Comparison of ENCODE assay signal across 8 cellular contexts in the genomic region with DNA sequence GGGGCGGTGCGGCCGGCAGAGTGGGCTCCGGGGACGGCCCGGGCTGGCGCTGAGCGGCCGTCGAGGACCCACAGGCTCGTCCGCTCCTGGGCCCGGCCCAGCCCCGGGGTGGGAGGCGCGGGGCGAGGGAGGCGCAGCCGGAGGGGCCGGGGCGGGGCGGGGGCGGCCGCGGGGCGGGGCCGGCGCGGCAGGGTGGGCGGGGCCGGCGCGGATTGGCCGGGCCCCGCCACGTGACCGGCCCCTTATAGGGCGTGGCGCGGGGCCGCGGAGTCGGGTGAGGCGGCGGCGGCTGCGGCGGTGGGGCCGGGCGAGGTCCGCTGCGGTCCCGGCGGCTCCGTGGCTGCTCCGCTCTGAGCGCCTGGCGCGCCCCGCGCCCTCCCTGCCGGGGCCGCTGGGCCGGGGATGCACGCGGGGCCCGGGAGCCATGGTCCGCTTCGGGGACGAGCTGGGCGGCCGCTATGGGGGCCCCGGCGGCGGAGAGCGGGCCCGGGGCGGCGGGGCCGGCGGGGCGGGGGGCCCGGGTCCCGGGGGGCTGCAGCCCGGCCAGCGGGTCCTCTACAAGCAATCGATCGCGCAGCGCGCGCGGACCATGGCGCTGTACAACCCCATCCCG. TPM values are rescaled to one million over a fixed set of nuclear protein-coding genes. Genes with fewer than 3 reads are reported as not detected.
A peak's percentile ranks its signal among the peaks of the same experiment; 100 is the strongest.
DNase-seq lines count a peak whose midpoint lies in the region; ATAC-seq and TF ChIP-seq lines count a peak whose summit lies in the region.
"Not testable (repeated sequence)": the region's sequence is repeated elsewhere in the genome, so short reads cannot be mapped to it uniquely, and the experiment has no call there.

Gene CACNA1B (plus strand): TSS at position 273 of the 613 bp plus-strand sequence. CDS start 152 bp downstream, at position 425.

- peak; percentile 23 to 47 for ATAC-seq in activated T-cell treated with anti-CD3 and anti-CD28 coated beads, Interleukin-2, amount 50 U/mL, for 72 hours (replicated peaks in 1 of 2)
- not testable (repeated sequence) for ATAC-seq in heart right ventricle

- H3K27me3 Mint-ChIP-seq in activated T-cell treated with anti-CD3 and anti-CD28 coated beads, Interleukin-2, amount 50 U/mL, for 72 hours (ENCODE audit: low read depth) = peaks cover 20% of the 10 kb centered on the region

- H3K27ac ChIP-seq in 22Rv1 (peak within 1 kb of the TSS; percentile 31; the same call in 1 of the 2 replicates), dorsolateral prefrontal cortex (peak within 1 kb of the TSS in 40 of 59 donors; percentile 9 to 86 (median 61))
- H3K27ac ChIP-seq in HEK293 (ENCODE audit: extremely low read depth, low read depth, low read length); heart right ventricle; mesendoderm (ENCODE audit: low read depth, low read length): not testable (repeated sequence)

- H2BK5ac ChIP-seq in mesendoderm (ENCODE audit: low read length) = not testable (repeated sequence)

- not testable (repeated sequence) for H3K9me3 Mint-ChIP-seq in activated T-cell treated with anti-CD3 and anti-CD28 coated beads, Interleukin-2, amount 50 U/mL, for 72 hours

- H3K79me1 ChIP-seq in mesendoderm (ENCODE audit: low read length) = not testable (repeated sequence)

- not testable (repeated sequence) for H4K5ac ChIP-seq in mesendoderm (ENCODE audit: low read length)

- H3K27me3 ChIP-seq in dorsolateral prefrontal cortex (peaks cover 0 to 49% (median 19%) of the 10 kb centered on the region in 45 donors), heart right ventricle (peaks cover 18 to 74% (median 56%) of the 10 kb centered on the region in 7 donors)
- H3K27me3 ChIP-seq in mesendoderm (ENCODE audit: insufficient read depth, low read length, poor library complexity); skeletal muscle satellite cell (ENCODE audit: control insufficient read depth, insufficient read depth, low read length): not testable (repeated sequence)

- H3K36me3 Mint-ChIP-seq in activated T-cell treated with anti-CD3 and anti-CD28 coated beads, Interleukin-2, amount 50 U/mL, for 72 hours (ENCODE audit: insufficient read depth in 2 of 2) = not testable (repeated sequence)

- CTCF ChIA-PET in HEK293 (lab: Yijun Ruan, JAX) = not testable (repeated sequence)

- TF ChIP-seq CTCF in 22Rv1 (IDR thresholded peaks at IDR 0.05); HEK293 (tag by site-specific recombination; IDR thresholded peaks at IDR 0.05); dorsolateral prefrontal cortex (IDR thresholded peaks at IDR 0.05 in 54 of 56, conservative IDR thresholded peaks at IDR 0.05 in 2 of 56; ENCODE audit: low read depth in 1 of 56, partially characterized antibody in 56 of 56); heart right ventricle (IDR thresholded peaks at IDR 0.05): not testable (repeated sequence)

- H2AK5ac ChIP-seq in mesendoderm (ENCODE audit: low read length) = not testable (repeated sequence)

- POLR2A ChIA-PET in HEK293 (lab: Yijun Ruan, JAX) = not testable (repeated sequence)

- not testable (repeated sequence) for H3K36me3 ChIP-seq in HEK293 (ENCODE audit: control insufficient read depth in 2 of 2, insufficient read depth in 1 of 2, low read length in 2 of 2); heart right ventricle; mesendoderm (ENCODE audit: control insufficient read depth, insufficient read depth, low read length); skeletal muscle satellite cell (ENCODE audit: insufficient read depth, low read length)

- H3K27ac Mint-ChIP-seq in activated T-cell treated with anti-CD3 and anti-CD28 coated beads, Interleukin-2, amount 50 U/mL, for 72 hours = not testable (repeated sequence)

- not testable (repeated sequence) for H3K4me1 Mint-ChIP-seq in activated T-cell treated with anti-CD3 and anti-CD28 coated beads, Interleukin-2, amount 50 U/mL, for 72 hours (ENCODE audit: low read depth)

- H2BK120ac ChIP-seq in mesendoderm (ENCODE audit: low read depth, low read length) = not testable (repeated sequence)

- H3K4me1 ChIP-seq in HEK293 (ENCODE audit: control insufficient read depth, insufficient read depth, low read length); heart right ventricle; mesendoderm (ENCODE audit: control insufficient read depth, low read depth, low read length); skeletal muscle satellite cell (ENCODE audit: control insufficient read depth, insufficient read depth, low read length): not testable (repeated sequence)

- H3K18ac ChIP-seq in mesendoderm (ENCODE audit: low read length) = not testable (repeated sequence)

- 3 to 4% methylated on average over 12 to 89 of the region's 95 CpGs for WGBS in heart right ventricle, 2 donors
- no CpG with 5 or more reads among the region's 95 CpGs for WGBS in mesendoderm (ENCODE audit: extremely low coverage, insufficient coverage, low lambda C conversion rate)

- H3K23ac ChIP-seq in mesendoderm (ENCODE audit: low read length) = not testable (repeated sequence)

- H3K9me3 ChIP-seq in HEK293 (ENCODE audit: control insufficient read depth, insufficient read depth, low read depth, low read length); heart right ventricle; skeletal muscle satellite cell (replicated peaks; ENCODE audit: low read length): not testable (repeated sequence)

- H3K4me3 Mint-ChIP-seq in activated T-cell treated with anti-CD3 and anti-CD28 coated beads, Interleukin-2, amount 50 U/mL, for 72 hours = peak within 1 kb of the TSS in 1 of 2 donors; percentile 37

- H3K79me2 ChIP-seq in mesendoderm (ENCODE audit: control insufficient read depth, insufficient read depth, low read length) = not testable (repeated sequence)

- H3K4me2 ChIP-seq in mesendoderm (ENCODE audit: low read length) (peak within 1 kb of the TSS; percentile 78), skeletal muscle satellite cell (ENCODE audit: low read length) (peak within 1 kb of the TSS; percentile 82)

- peak within 1 kb of the TSS; percentile 28 for H3K4me3 ChIP-seq in HEK293 (ENCODE audit: low read depth, low read length)
- peak within 1 kb of the TSS; percentile 25 to 77 (median 60) for H3K4me3 ChIP-seq in dorsolateral prefrontal cortex
- peak within 1 kb of the TSS in 9 of 10 donors; percentile 28 to 51 (median 45) for H3K4me3 ChIP-seq in heart right ventricle
- not testable (repeated sequence) for H3K4me3 ChIP-seq in mesendoderm (ENCODE audit: low read length)
- peak within 1 kb of the TSS; percentile 45 for H3K4me3 ChIP-seq in skeletal muscle satellite cell (ENCODE audit: low read length)

- peak within 1 kb of the TSS; percentile 7 for H3K56ac ChIP-seq in mesendoderm (ENCODE audit: low read length)

- DNase-seq in NCI-H446 treated with DMSO at 0.1 percent for 48 hours (lab: John Stamatoyannopoulos, UW) (peak; percentile 3), dorsolateral prefrontal cortex (peak in 2 of 10 donors; percentile 69 to 70), mesendoderm (peak; percentile 36)
- not testable (repeated sequence) for DNase-seq in activated T-cell treated with anti-CD3 and anti-CD28 coated beads, Interleukin-2, amount 50 U/mL, for 72 hours; heart right ventricle

- H4K8ac ChIP-seq in mesendoderm (ENCODE audit: low read depth, low read length) = not testable (repeated sequence)

- not testable (repeated sequence) for H2BK15ac ChIP-seq in mesendoderm (replicated peaks; ENCODE audit: low read depth)

- not testable (repeated sequence) for H3K4ac ChIP-seq in mesendoderm (ENCODE audit: low read depth, low read length)

- intact Hi-C loops in dorsolateral prefrontal cortex (cut with DNase I); heart right ventricle (cut with DNase I): not testable (repeated sequence)

- not testable (repeated sequence) for H3K9ac ChIP-seq in mesendoderm (ENCODE audit: low read length); skeletal muscle satellite cell (ENCODE audit: low read depth, low read length)

RNA-seq across cellular contexts. Expression of gene CACNA1B, which starts in this region (rescaled TPM):
- under 1 TPM; 0.02 to 0.07 TPM for total RNA-seq in activated T-cell treated with anti-CD3 and anti-CD28 coated beads, Interleukin-2, amount 50 U/mL, for 72 hours
- total RNA-seq in dorsolateral prefrontal cortex = 10 to 100 TPM; 18.4 to 81.1 (median 54.5) TPM
- total RNA-seq in heart right ventricle = under 1 TPM in 9 of 10 donors, not detected in 1; 0.04 to 0.66 (median 0.16) TPM
- polyA plus RNA-seq in heart right ventricle = under 1 TPM; under 0.01 to 0.07 TPM
- 0.86 TPM for polyA plus RNA-seq in mesendoderm (2013, experiment 1 of 2)
- 0.84 TPM for polyA plus RNA-seq in mesendoderm (2013, experiment 2 of 2)
- total RNA-seq in skeletal muscle satellite cell (2012; rRNA removed) = under 0.01 TPM in 2 replicates

Comparison
In these comparisons a context has a peak if more than half of its experiments do, and no peak if none do; other contexts are left out.
1. RNA of gene CACNA1B (total RNA-seq): 18.4 to 81.1 TPM in dorsolateral prefrontal cortex; 0.04 to 0.66 TPM in heart right ventricle and 0.02 to 0.07 TPM in activated T-cell treated with anti-CD3 and anti-CD28 coated beads, Interleukin-2, amount 50 U/mL, for 72 hours; every median in the first group is over 10 times any median in the second.
2. Peak in ATAC-seq in activated T-cell treated with anti-CD3 and anti-CD28 coated beads, Interleukin-2, amount 50 U/mL, for 72 hours; RNA of the gene not detected or under 1 TPM.